23 cellular contexts compared by ENCODE assay signal in the genomic region with DNA sequence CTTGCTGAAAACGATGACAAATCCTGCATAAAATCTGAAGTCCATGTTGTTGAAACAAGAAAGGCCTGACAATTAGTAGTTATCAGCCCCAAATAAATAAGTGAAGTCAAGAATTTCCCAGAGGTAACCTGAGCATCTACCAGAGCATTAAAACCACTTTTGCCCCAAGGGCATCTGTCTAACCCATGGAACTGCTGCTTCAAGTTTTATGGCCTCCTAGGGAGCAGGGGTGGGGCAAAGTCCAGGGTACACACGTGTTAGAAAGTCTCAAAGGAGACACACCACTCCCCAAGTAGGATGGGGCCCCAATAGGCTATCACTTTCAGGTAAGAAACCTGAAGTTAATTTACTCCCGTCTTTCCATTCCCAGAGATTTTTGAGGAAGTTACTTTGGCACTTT.
DNase-seq lines count a peak whose midpoint lies in the region; FAIRE-seq and TF ChIP-seq lines count a peak whose summit lies in the region.
"Had no signal": no experiment of that assay in that cellular context is flagged by ENCODE, and none has a peak within 500 bp of the region (broad histone marks: within the 10 kb centered on the region; RNA-seq: fewer than 3 reads in every experiment).

No MANE protein-coding gene starts in this region.

- no peaks in the 10 kb centered on the region for H3K9me3 ChIP-seq in hepatocyte (ENCODE audit: low read depth)
- H3K9me3 ChIP-seq in small intestine (ENCODE audit: control insufficient read depth, low read depth): no peaks in the 10 kb centered on the region
- H3K9me3 ChIP-seq: BE2C had no signal

- H3K27me3 ChIP-seq in hepatocyte (no peaks in the 10 kb centered on the region), small intestine (ENCODE audit: control insufficient read depth in 2 of 2, insufficient read depth in 2 of 2, low read length in 2 of 2) (no peaks in the 10 kb centered on the region)
- H3K27me3 ChIP-seq: BE2C had no signal

- FAIRE-seq in small intestine (lab: Jason Lieb, UNC) (no peak), D721Med (lab: Jason Lieb, UNC) (no peak)
- FAIRE-seq: A204.1, GM12892, GM18507, H1, HTR-8/SVneo had no signal

- no peaks in the 10 kb centered on the region for H3K79me2 ChIP-seq in hepatocyte

- WGBS in hepatocyte (ENCODE audit: low lambda C conversion rate, missing lambda C conversion rate): 53% methylated on average over 3 of the region's 3 CpGs
- WGBS in small intestine, 3 donors: 25 to 58% (median 31%) methylated on average over 3 of the region's 3 CpGs

- H3K4me1 ChIP-seq in hepatocyte (ENCODE audit: insufficient read depth) (no peaks in the 10 kb centered on the region), small intestine (ENCODE audit: control insufficient read depth in 2 of 2, insufficient read depth in 1 of 2, low read depth in 1 of 2, low read length in 1 of 2) (no peaks in the 10 kb centered on the region)
- H3K4me1 ChIP-seq: BE2C had no signal

- no peak overlapping the region for H2AFZ ChIP-seq in hepatocyte

- H3K4me2 ChIP-seq in hepatocyte: no peak overlapping the region

- H3K9me2 ChIP-seq in hepatocyte (replicated peaks; ENCODE audit: insufficient read depth): no peaks in the 10 kb centered on the region

- no peaks in the 10 kb centered on the region for H4K20me1 ChIP-seq in hepatocyte (ENCODE audit: insufficient read depth, poor library complexity, severe bottlenecking)

- no peak overlapping the region for H3K4me3 ChIP-seq in hepatocyte
- H3K4me3 ChIP-seq in small intestine (ENCODE audit: low read depth in 1 of 2, low read length in 2 of 2): no peak overlapping the region

- TF ChIP-seq CTCF in hepatocyte (IDR thresholded peaks at IDR 0.05; ENCODE audit: poor library complexity) (no peak), D721Med (IDR thresholded peaks at IDR 0.05; ENCODE audit: insufficient read depth, missing control alignments) (no peak)

- H3K36me3 ChIP-seq in hepatocyte (replicated peaks; ENCODE audit: insufficient read depth, low read depth): no peaks in the 10 kb centered on the region
- no peaks in the 10 kb centered on the region for H3K36me3 ChIP-seq in small intestine (ENCODE audit: control insufficient read depth in 2 of 2, insufficient read depth in 2 of 2, low read length in 2 of 2)
- H3K36me3 ChIP-seq: BE2C had no signal

- peak overlapping the region; percentile 46 for H3K27ac ChIP-seq in hepatocyte
- no peak overlapping the region for H3K27ac ChIP-seq in small intestine (ENCODE audit: low read depth in 1 of 2, low read length in 1 of 2)

- DNase-seq in LoVo (ENCODE audit: low spot score) (peak; percentile 44), NCI-H69 (lab: John Stamatoyannopoulos, UW) (peak; percentile 64), hepatocyte (ENCODE audit: low spot score) (peak; percentile 56), small intestine (peak; percentile 53), D721Med (ENCODE audit: insufficient read length, low spot score) (no peak), NCI-H2029 (lab: John Stamatoyannopoulos, UW) (no peak)
- no peak for DNase-seq in activated naive CD4-positive, alpha-beta T cell treated with anti-CD3 and anti-CD28 coated beads, Interleukin-2, amount 50 U/mL, for 16 hours
- DNase-seq: ACHN; BE2C; C1 segment of cervical spinal cord; CD4-positive, CD25-positive, alpha-beta regulatory T cell; CD8-positive, alpha-beta memory T cell; COR-L47; DMS153; DMS79; GDM1; H9; IMR-90 had no signal

Comparison
In these comparisons a context has a peak if more than half of its experiments do, and no peak if none do; other contexts are left out.
1. DNase-seq: peak in LoVo (single experiment), NCI-H69 (single experiment), hepatocyte (single experiment) and small intestine (single experiment); none in activated naive CD4-positive, alpha-beta T cell treated with anti-CD3 and anti-CD28 coated beads, Interleukin-2, amount 50 U/mL, for 16 hours (single experiment), D721Med (single experiment) and NCI-H2029 (single experiment).